In genomic region chr1:52668711-52669110, GRCh38 we compare ENCODE assay signal across 18 cellular contexts. TPM values are rescaled to one million over a fixed set of nuclear protein-coding genes. Genes with fewer than 3 reads are reported as not detected.
DNase-seq lines count a peak whose midpoint lies in the region; ATAC-seq and TF ChIP-seq lines count a peak whose summit lies in the region.
"Had no signal": no experiment of that assay in that cellular context is flagged by ENCODE, and none has a peak within 500 bp of the region (broad histone marks: within the 10 kb centered on the region; RNA-seq: fewer than 3 reads in every experiment).

No MANE protein-coding gene starts in this region.

- peaks cover 48% of the 10 kb centered on the region for H3K4me1 ChIP-seq in adipocyte (ENCODE audit: control insufficient read depth, insufficient read depth, low read length)
- H3K4me1 ChIP-seq: left lung, pancreas, transverse colon had no signal

- CTCF ChIA-PET in activated naive CD4-positive, alpha-beta T cell treated with anti-CD3 and anti-CD28 coated beads for 36 hours (lab: Charles Lee): interaction anchor here (0.6 kb wide), 1 partner anchor 1029 kb away, joined by 5 read pairs; no protein-coding TSS in a partner anchor
- CTCF ChIA-PET in GM10248 (lab: Yijun Ruan, JAX): interaction anchor here (0.7 to 1.2 kb wide), 3 partner anchors 9 to 23 kb away, joined by 3 to 4 read pairs (median 4); no protein-coding TSS in a partner anchor

- H3K9me3 ChIP-seq in adipocyte (ENCODE audit: control insufficient read depth, low read length): no peaks in the 10 kb centered on the region
- H3K9me3 ChIP-seq: left lung, pancreas, transverse colon had no signal

- no peak for TF ChIP-seq CTCF in GM10248 (IDR thresholded peaks at IDR 0.05; ENCODE audit: control extremely low read depth, extremely low read depth, low read depth, missing control alignments)

- no peak for ATAC-seq in activated naive CD4-positive, alpha-beta T cell treated with anti-CD3 and anti-CD28 coated beads, Interleukin-2, amount 50 U/mL, for 72 hours
- ATAC-seq: left lung, pancreas had no signal

- H3K27ac Mint-ChIP-seq in activated naive CD4-positive, alpha-beta T cell treated with anti-CD3 and anti-CD28 coated beads, Interleukin-2, amount 50 U/mL, for 72 hours: peak overlapping the region; percentile 30 to 41
- H3K27ac Mint-ChIP-seq in activated naive CD4-positive, alpha-beta T cell treated with anti-CD3 and anti-CD28 coated beads for 36 hours: no peak overlapping the region

- no peak overlapping the region for H3K4me3 Mint-ChIP-seq in activated naive CD4-positive, alpha-beta T cell treated with anti-CD3 and anti-CD28 coated beads for 36 hours

- no peaks in the 10 kb centered on the region for H3K36me3 Mint-ChIP-seq in activated naive CD4-positive, alpha-beta T cell treated with anti-CD3 and anti-CD28 coated beads, Interleukin-2, amount 50 U/mL, for 72 hours
- H3K36me3 Mint-ChIP-seq in activated naive CD4-positive, alpha-beta T cell treated with anti-CD3 and anti-CD28 coated beads for 36 hours (ENCODE audit: low read depth): peaks cover 1% of the 10 kb centered on the region

- H3K4me1 Mint-ChIP-seq in activated naive CD4-positive, alpha-beta T cell treated with anti-CD3 and anti-CD28 coated beads for 36 hours (ENCODE audit: low read depth): peaks cover under 1% of the 10 kb centered on the region

- no peaks in the 10 kb centered on the region for H3K27me3 ChIP-seq in adipocyte (replicated peaks; ENCODE audit: control insufficient read depth, insufficient read depth, low read length)
- H3K27me3 ChIP-seq: left lung, pancreas, transverse colon had no signal

- H3K9ac ChIP-seq in adipocyte (ENCODE audit: low read length): peak overlapping the region; percentile 47

- H3K36me3 ChIP-seq in adipocyte (ENCODE audit: control insufficient read depth, insufficient read depth, low read length, severe bottlenecking): no peaks in the 10 kb centered on the region
- H3K36me3 ChIP-seq: left lung, pancreas, transverse colon had no signal

- POLR2A ChIA-PET in GM10248 (lab: Yijun Ruan, JAX): no interaction called here

- TF ChIP-seq POLR2A in erythroblast (IDR thresholded peaks at IDR 0.05; ENCODE audit: low read length): no peak

- no peaks in the 10 kb centered on the region for H3K27me3 Mint-ChIP-seq in activated naive CD4-positive, alpha-beta T cell treated with anti-CD3 and anti-CD28 coated beads for 36 hours (ENCODE audit: low read depth)

- intact Hi-C loops in activated naive CD4-positive, alpha-beta T cell treated with anti-CD3 and anti-CD28 coated beads for 36 hours (cut with micrococcal nuclease): no loop called here

- no peak overlapping the region for H3K4me3 ChIP-seq in adipocyte (ENCODE audit: low read length)
- H3K4me3 ChIP-seq: left lung, pancreas, transverse colon had no signal

- no peaks in the 10 kb centered on the region for H3K9me3 Mint-ChIP-seq in activated naive CD4-positive, alpha-beta T cell treated with anti-CD3 and anti-CD28 coated beads, Interleukin-2, amount 50 U/mL, for 72 hours
- no peaks in the 10 kb centered on the region for H3K9me3 Mint-ChIP-seq in activated naive CD4-positive, alpha-beta T cell treated with anti-CD3 and anti-CD28 coated beads for 36 hours

- DNase-seq in activated naive CD4-positive, alpha-beta T cell treated with anti-CD3 and anti-CD28 coated beads, Interleukin-2, amount 50 U/mL, for 72 hours (ENCODE audit: low spot score in 2 of 2): no peak
- no peak for DNase-seq in activated naive CD4-positive, alpha-beta T cell treated with anti-CD3 and anti-CD28 coated beads for 36 hours
- DNase-seq in adipocyte (ENCODE audit: low read depth) (peak; percentile 54), glomerular visceral epithelial cell (ENCODE audit: extremely low spot score) (peak; percentile 25), erythroblast (lab: John Stamatoyannopoulos, UW) (no peak), SW480 (ENCODE audit: low spot score) (no peak), GM10248 (ENCODE audit: extremely low spot score) (no peak)
- DNase-seq in activated CD4-positive, alpha-beta T cell treated with anti-CD3 and anti-CD28 coated beads for 48 hours: no peak
- DNase-seq: 8988T; activated CD4-positive, CD25-positive, alpha-beta regulatory T cell treated with anti-CD3 and anti-CD28 coated beads, Interleukin-2, amount 50 U/mL, for 72 hours; activated naive CD4-positive, alpha-beta T cell treated with Interleukin-2 at 50 U/mL for 16 hours; Karpas-422; left lung; NCI-H1417; NCI-H446 treated with DMSO at 0.1 percent for 48 hours; pancreas; SIG-M5; transverse colon had no signal

RNA-seq across cellular contexts. Expression of gene COA7, which starts 29.4 kb away (rescaled TPM):
- 10 to 100 TPM; 16.1 to 21.0 TPM for total RNA-seq in activated naive CD4-positive, alpha-beta T cell treated with anti-CD3 and anti-CD28 coated beads, Interleukin-2, amount 50 U/mL, for 72 hours
- 10 to 100 TPM; 11.4 to 11.7 TPM for total RNA-seq in activated naive CD4-positive, alpha-beta T cell treated with anti-CD3 and anti-CD28 coated beads for 36 hours

RNA-seq across cellular contexts. Expression of gene SHISAL2A, which starts 35.7 kb away (rescaled TPM):
- total RNA-seq in activated naive CD4-positive, alpha-beta T cell treated with anti-CD3 and anti-CD28 coated beads, Interleukin-2, amount 50 U/mL, for 72 hours: 10 to 100 TPM in 1 of 2 donors, 1 to 10 TPM in 1; 9.0 to 12.6 TPM
- 10 to 100 TPM; 11.3 to 11.4 TPM for total RNA-seq in activated naive CD4-positive, alpha-beta T cell treated with anti-CD3 and anti-CD28 coated beads for 36 hours

RNA-seq across cellular contexts. Expression of gene ZYG11B, which starts 57.5 kb away (rescaled TPM):
- total RNA-seq in activated naive CD4-positive, alpha-beta T cell treated with anti-CD3 and anti-CD28 coated beads, Interleukin-2, amount 50 U/mL, for 72 hours: 10 to 100 TPM; 13.6 to 13.7 TPM
- 10 to 100 TPM; 10.7 to 11.6 TPM for total RNA-seq in activated naive CD4-positive, alpha-beta T cell treated with anti-CD3 and anti-CD28 coated beads for 36 hours

Comparison
In these comparisons a context has a peak if more than half of its experiments do, and no peak if none do; other contexts are left out.
1. DNase-seq: peak in adipocyte (single experiment) and glomerular visceral epithelial cell (single experiment); none in activated naive CD4-positive, alpha-beta T cell treated with anti-CD3 and anti-CD28 coated beads, Interleukin-2, amount 50 U/mL, for 72 hours (0 of 2), activated naive CD4-positive, alpha-beta T cell treated with anti-CD3 and anti-CD28 coated beads for 36 hours (single experiment), erythroblast (0 of 2), SW480 (single experiment), activated CD4-positive, alpha-beta T cell treated with anti-CD3 and anti-CD28 coated beads for 48 hours (single experiment) and GM10248 (single experiment).